ENCODE assay signal across 7 cellular contexts in the genomic region with DNA sequence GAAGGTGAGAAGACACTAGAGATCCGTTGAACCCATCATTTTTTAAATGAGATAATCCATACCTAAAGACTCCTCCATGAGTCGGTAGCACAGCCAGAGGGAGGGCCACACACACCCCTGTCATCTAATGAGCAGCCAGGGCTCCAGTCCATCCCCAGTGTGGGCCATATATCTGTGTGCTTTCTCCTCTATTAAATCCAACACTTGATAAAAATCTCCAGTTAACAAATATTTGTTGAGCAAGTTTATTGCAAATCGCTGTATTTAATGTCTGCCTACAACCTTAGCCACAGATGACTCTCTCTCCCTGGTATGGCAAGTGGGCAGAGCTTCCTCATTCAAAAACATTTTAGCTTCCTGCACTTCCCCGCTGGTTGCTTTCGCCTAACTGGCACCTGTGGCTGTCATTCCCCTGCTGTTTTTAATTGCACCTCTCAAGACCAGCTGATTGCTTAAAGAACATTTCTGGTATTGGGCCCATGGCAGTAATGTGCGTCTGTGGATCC.
DNase-seq lines count a peak whose midpoint lies in the region; ATAC-seq and TF ChIP-seq lines count a peak whose summit lies in the region.

No MANE protein-coding gene starts in this region.

- 13 to 19% methylated on average over 6 of the region's 6 CpGs for WGBS in GM23248 (ENCODE audit: low coverage in 1 of 2, low lambda C conversion rate in 2 of 2, missing lambda C conversion rate in 2 of 2), 2 experiments

- ATAC-seq in gastrocnemius medialis (peak; percentile 50 to 78), GM19455 (IDR thresholded peaks at IDR 0.05; ENCODE audit: unreplicated experiment) (no peak), GM19452 (IDR thresholded peaks at IDR 0.05; ENCODE audit: unreplicated experiment) (no peak), HG02970 (IDR thresholded peaks at IDR 0.05; ENCODE audit: low FRiP score, unreplicated experiment) (no peak)

- H3K9me3 ChIP-seq in GM23248 (ENCODE audit: low read depth) (no peaks in the 10 kb centered on the region), gastrocnemius medialis (no peaks in the 10 kb centered on the region)

- peaks cover 83% of the 10 kb centered on the region for H3F3A ChIP-seq in GM23248 (ENCODE audit: insufficient read depth)

- in situ Hi-C loops in GM23248 (cut with MboI) (no loop called here), gastrocnemius medialis (cut with MboI; ENCODE audit: low sequenced_read_pairs in 4 of 4) (loop anchor here in 1 of 4 donors (25.0 kb wide), 1 partner anchor 89 kb away; no protein-coding TSS in a partner anchor)

- no peak for TF ChIP-seq POLR2A in gastrocnemius medialis (IDR thresholded peaks at IDR 0.05)

- H4K20me1 ChIP-seq in GM23248 (ENCODE audit: insufficient read depth), result no peaks in the 10 kb centered on the region

- H3K36me3 ChIP-seq in GM23248 (ENCODE audit: low read depth) (no peaks in the 10 kb centered on the region), gastrocnemius medialis (no peaks in the 10 kb centered on the region)

- H3K27me3 ChIP-seq in GM23248 (replicated peaks; ENCODE audit: insufficient read depth) (no peaks in the 10 kb centered on the region), gastrocnemius medialis (no peaks in the 10 kb centered on the region)

- intact Hi-C loops in gastrocnemius medialis (cut with DNase I; ENCODE audit: low total_unique reads), result loop anchor here (5.0 kb wide), 1 partner anchor 104 kb away; a partner anchor contains a TSS

- peaks cover 80% of the 10 kb centered on the region for H3K4me1 ChIP-seq in GM23248 (ENCODE audit: insufficient read depth)
- H3K4me1 ChIP-seq in gastrocnemius medialis, result peaks cover 73 to 85% of the 10 kb centered on the region in 2 donors

- peak overlapping the region; percentile 97 for H3K27ac ChIP-seq in GM23248
- peak overlapping the region; percentile 77 to 81 (median 80) for H3K27ac ChIP-seq in gastrocnemius medialis

- TF ChIP-seq CTCF in choroid plexus epithelial cell (conservative IDR thresholded peaks at IDR 0.05; ENCODE audit: low read depth, low read length), result no peak
- TF ChIP-seq CTCF in gastrocnemius medialis (IDR thresholded peaks at IDR 0.05 in 4 of 5, conservative IDR thresholded peaks at IDR 0.05 in 1 of 5), result no peak

- peak overlapping the region; percentile 83 for H3K9ac ChIP-seq in GM23248

- H2AFZ ChIP-seq in GM23248, result no peak overlapping the region

- H3K79me2 ChIP-seq in GM23248 (ENCODE audit: insufficient read depth), result peaks cover 75% of the 10 kb centered on the region

- peak overlapping the region; percentile 70 for H3K4me2 ChIP-seq in GM23248 (ENCODE audit: unreplicated experiment)

- H3K4me3 ChIP-seq in GM23248, result 0 out of 2 replicates have a peak overlapping the region, but pooled peaks have one; percentile 13
- H3K4me3 ChIP-seq in choroid plexus epithelial cell (ENCODE audit: low read depth, low read length), result no peak overlapping the region
- H3K4me3 ChIP-seq in gastrocnemius medialis, result no peak overlapping the region

- DNase-seq in GM23248, result peak; percentile 90
- peak; percentile 96 for DNase-seq in NCI-H69 (lab: John Stamatoyannopoulos, UW)
- DNase-seq in choroid plexus epithelial cell (ENCODE audit: low read depth), result peak; percentile 70
- DNase-seq in gastrocnemius medialis, result peak in 1 of 2 donors; percentile 57

- H3K9me2 ChIP-seq in GM23248 (ENCODE audit: insufficient read depth), result no peaks in the 10 kb centered on the region

Comparison
In these comparisons a context has a peak if more than half of its experiments do, and no peak if none do; other contexts are left out.
1. ATAC-seq: peak in gastrocnemius medialis (2 of 2); none in GM19455 (single experiment), GM19452 (single experiment) and HG02970 (single experiment).